ENCODE assay signal across 1 cellular context in genomic region chr5:140341591-140341990, GRCh38.
TF ChIP-seq lines count a peak whose summit lies in the region.

No MANE protein-coding gene starts in this region.

TF ChIP-seq in GM12878, 131 proteins besides CTCF, POLR2A, EP300 and RAD21:
- TF ChIP-seq ELK1 (IDR thresholded peaks at IDR 0.05; ENCODE audit: low read depth, low read length) (no peak), CHD4 (IDR thresholded peaks at IDR 0.05) (no peak), RAD51 (IDR thresholded peaks at IDR 0.05) (no peak), FOXK2 (IDR thresholded peaks at IDR 0.05) (no peak), MTA2 (IDR thresholded peaks at IDR 0.05; ENCODE audit: low read depth) (no peak)
